1 cellular context compared by ENCODE assay signal in the genomic region with DNA sequence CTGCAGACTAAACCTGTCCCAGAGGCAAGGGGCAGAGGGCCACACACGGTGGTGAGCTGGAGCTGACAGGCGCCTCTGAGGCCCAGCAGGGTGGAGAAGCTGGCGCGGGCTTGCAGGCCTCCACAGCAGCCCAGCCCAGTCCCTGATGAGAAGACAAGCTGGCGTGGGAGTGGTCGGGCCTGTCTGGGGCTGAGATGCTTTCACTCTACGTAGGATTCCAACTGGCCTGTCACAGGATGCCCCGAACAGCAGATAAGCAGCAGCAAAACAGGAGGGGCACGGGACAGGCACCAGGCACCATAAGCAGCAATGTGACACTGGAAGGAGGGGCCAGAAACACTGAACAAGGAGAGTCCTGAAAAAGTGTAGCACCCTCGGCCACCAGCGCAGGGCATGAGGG.
TF ChIP-seq lines count a peak whose summit lies in the region.

No MANE protein-coding gene starts in this region.

TF ChIP-seq in K562, 482 proteins besides CTCF, POLR2A, EP300 and RAD21 (continued from another document):
- TF ChIP-seq ZNF449 (CRISPR knock-in tag; IDR thresholded peaks at IDR 0.05) (peak; percentile 89; the same call in 1 of the 2 replicates), VEZF1 (CRISPR knock-in tag; IDR thresholded peaks at IDR 0.05) (peak; percentile 36; the same call in 1 of the 2 replicates), ZNF212 (CRISPR knock-in tag; IDR thresholded peaks at IDR 0.05) (no peak), PML (IDR thresholded peaks at IDR 0.05; ENCODE audit: low read length) (no peak), PATZ1 (CRISPR knock-in tag; IDR thresholded peaks at IDR 0.05; ENCODE audit: borderline replicate concordance) (no peak), SIN3A (IDR thresholded peaks at IDR 0.05; ENCODE audit: borderline replicate concordance in 2 of 2, control insufficient read depth in 1 of 2, low read depth in 2 of 2, low read length in 2 of 2) (no peak)
